ENCODE assay signal across 8 cellular contexts in genomic region chr6:11732036-11732545, GRCh38. TPM values are rescaled to one million over a fixed set of nuclear protein-coding genes. Genes with fewer than 3 reads are reported as not detected.
DNase-seq lines count a peak whose midpoint lies in the region; ATAC-seq, FAIRE-seq and TF ChIP-seq lines count a peak whose summit lies in the region.

No MANE protein-coding gene starts in this region.

- H3K4me1 ChIP-seq in lung (ENCODE audit: control insufficient read depth in 2 of 2, insufficient read depth in 2 of 2, low read length in 2 of 2) (no peaks in the 10 kb centered on the region), thoracic aorta (ENCODE audit: control insufficient read depth in 1 of 2, low read depth in 2 of 2) (peaks cover 6 to 23% of the 10 kb centered on the region in 2 donors)

- DNase-seq in GF-D8 (lab: John Stamatoyannopoulos, UW): peak; percentile 83
- peak; percentile 96 to 97 for DNase-seq in Kasumi-1 (lab: John Stamatoyannopoulos, UW)
- DNase-seq in activated naive CD4-positive, alpha-beta T cell treated with anti-CD3 and anti-CD28 coated beads, Interleukin-2, amount 50 U/mL, for 72 hours (ENCODE audit: low spot score in 2 of 2): peak; percentile 70 to 87
- peak; percentile 61 for DNase-seq in lung (ENCODE audit: low spot score)
- peak; percentile 71 for DNase-seq in thoracic aorta (ENCODE audit: low spot score)
- DNase-seq in glomerular visceral epithelial cell (ENCODE audit: extremely low spot score): no peak
- no peak for DNase-seq in H54 (ENCODE audit: insufficient read length, low spot score)

- no peaks in the 10 kb centered on the region for H3K27me3 ChIP-seq in lung (ENCODE audit: control insufficient read depth, insufficient read depth)
- no peaks in the 10 kb centered on the region for H3K27me3 ChIP-seq in thoracic aorta (replicated peaks; ENCODE audit: insufficient read depth)

- ATAC-seq in GM21447 (IDR thresholded peaks at IDR 0.05; ENCODE audit: unreplicated experiment) (peak; percentile 68), lung (ENCODE audit: insufficient read depth, low FRiP score) (peak; percentile 80), thoracic aorta (ENCODE audit: insufficient number of reproducible peaks, low FRiP score, low read depth) (peak; percentile 83)
- ATAC-seq in activated naive CD4-positive, alpha-beta T cell treated with anti-CD3 and anti-CD28 coated beads, Interleukin-2, amount 50 U/mL, for 72 hours: peak; percentile 68 to 71

- 26 to 57% methylated on average over 11 of the region's 11 CpGs for WGBS in lung, 2 donors

- no peak for TF ChIP-seq CTCF in lung (IDR thresholded peaks at IDR 0.05; ENCODE audit: control extremely low read depth, extremely low read depth)
- TF ChIP-seq CTCF in thoracic aorta (IDR thresholded peaks at IDR 0.05): no peak

- H3K9me3 ChIP-seq in lung (ENCODE audit: control insufficient read depth in 2 of 2, insufficient read depth in 1 of 2, low read length in 1 of 2) (no peaks in the 10 kb centered on the region), thoracic aorta (no peaks in the 10 kb centered on the region)

- FAIRE-seq in H54 (lab: Jason Lieb, UNC): no peak

- no peak for TF ChIP-seq POLR2A in H54 (IDR thresholded peaks at IDR 0.05; ENCODE audit: low read depth, low read length)

- peaks cover 13 to 17% of the 10 kb centered on the region in 2 donors for H3K9me3 Mint-ChIP-seq in activated naive CD4-positive, alpha-beta T cell treated with anti-CD3 and anti-CD28 coated beads, Interleukin-2, amount 50 U/mL, for 72 hours

- H3K4me3 ChIP-seq in lung: no peak overlapping the region
- H3K4me3 ChIP-seq in thoracic aorta: peak overlapping the region; percentile 48

- H3K27ac Mint-ChIP-seq in activated naive CD4-positive, alpha-beta T cell treated with anti-CD3 and anti-CD28 coated beads, Interleukin-2, amount 50 U/mL, for 72 hours: peak overlapping the region; percentile 88 to 93

- H3K36me3 ChIP-seq in lung (ENCODE audit: control insufficient read depth in 2 of 2, insufficient read depth in 2 of 2, low read length in 2 of 2) (no peaks in the 10 kb centered on the region), thoracic aorta (no peaks in the 10 kb centered on the region)

- peaks cover 29 to 35% of the 10 kb centered on the region in 2 donors for H3K36me3 Mint-ChIP-seq in activated naive CD4-positive, alpha-beta T cell treated with anti-CD3 and anti-CD28 coated beads, Interleukin-2, amount 50 U/mL, for 72 hours

- H3K27ac ChIP-seq in lung (ENCODE audit: low read depth in 1 of 2, low read length in 1 of 2): no peak overlapping the region
- H3K27ac ChIP-seq in thoracic aorta: peak overlapping the region; percentile 76 to 88

RNA-seq across cellular contexts. Expression of gene ADTRP, which starts 46.5 kb away (rescaled TPM):
- 10 to 100 TPM; 33.5 to 75.2 TPM for total RNA-seq in activated naive CD4-positive, alpha-beta T cell treated with anti-CD3 and anti-CD28 coated beads, Interleukin-2, amount 50 U/mL, for 72 hours
- total RNA-seq in lung: 1 to 10 TPM; 7.3 to 8.0 TPM
- polyA plus RNA-seq in lung: 1 to 10 TPM; 3.9 to 4.0 TPM
- not detected for total RNA-seq in thoracic aorta

Comparison
In these comparisons a context has a peak if more than half of its experiments do, and no peak if none do; other contexts are left out.
1. DNase-seq: peak in GF-D8 (single experiment), Kasumi-1 (2 of 2), activated naive CD4-positive, alpha-beta T cell treated with anti-CD3 and anti-CD28 coated beads, Interleukin-2, amount 50 U/mL, for 72 hours (2 of 2), lung (single experiment) and thoracic aorta (single experiment); none in glomerular visceral epithelial cell (single experiment) and H54 (single experiment).
2. H3K27ac ChIP-seq: peak in thoracic aorta (2 of 2); none in lung (0 of 2).
3. RNA of gene ADTRP, which starts 46.5 kb away (total RNA-seq): 33.5 to 75.2 TPM in activated naive CD4-positive, alpha-beta T cell treated with anti-CD3 and anti-CD28 coated beads, Interleukin-2, amount 50 U/mL, for 72 hours and 7.3 to 8.0 TPM in lung; not detected in thoracic aorta; every median in the first group is over 4 times any median in the second.
4. Peak in every context shown above with its lines, with median percentiles within 50 percentile points of each other: ATAC-seq.